ENCODE assay signal across 1 cellular context in the genomic region with DNA sequence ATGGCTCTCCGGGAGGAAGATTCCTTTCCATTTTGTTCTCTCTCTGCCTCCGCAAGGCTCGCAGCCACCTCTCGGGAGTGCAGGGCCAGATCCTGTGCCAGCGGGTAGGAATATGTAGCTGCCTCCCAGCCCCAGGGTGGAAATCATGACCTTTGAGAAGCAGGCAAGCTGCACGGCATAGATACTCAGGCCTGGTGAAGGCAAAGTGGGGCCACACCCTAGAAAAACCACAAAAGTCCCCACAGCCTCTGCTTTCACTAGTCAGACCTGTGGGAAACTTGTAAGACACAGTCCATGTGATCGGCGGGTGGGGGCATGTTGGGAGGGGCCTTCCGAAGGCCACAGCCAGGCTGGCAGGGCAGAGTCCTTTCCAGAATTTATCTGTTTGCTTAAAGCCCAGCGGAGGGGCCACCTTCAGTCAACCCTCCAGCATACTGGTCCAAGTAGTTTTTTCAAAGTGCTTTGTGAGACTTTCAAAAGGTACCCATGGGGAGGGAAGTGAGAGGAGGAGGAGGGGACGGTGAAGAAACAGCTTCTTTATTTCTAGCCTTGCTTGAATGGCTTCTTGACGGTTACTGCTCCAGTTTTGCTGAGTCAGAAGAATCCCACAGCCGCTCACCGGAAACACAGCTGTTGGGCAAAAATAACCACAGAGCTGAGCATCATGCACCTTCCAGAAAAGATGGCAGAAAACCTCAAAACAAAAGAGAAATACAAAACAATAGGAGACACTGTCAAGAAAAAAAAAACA.
A peak's percentile ranks its signal among the peaks of the same experiment; 100 is the strongest.
TF ChIP-seq lines count a peak whose summit lies in the region.

A gene (plus strand): TSS at position 52 of the 751 bp plus-strand sequence. CDS start 16,562 bp downstream, outside the sequence.

TF ChIP-seq in K562, 482 proteins besides CTCF, POLR2A, EP300 and RAD21 (continued from another document and continues in another):
- no peak for TF ChIP-seq SIN3A (IDR thresholded peaks at IDR 0.05; ENCODE audit: borderline replicate concordance in 2 of 2, control insufficient read depth in 1 of 2, low read depth in 2 of 2, low read length in 2 of 2)
- TF ChIP-seq HNRNPUL1 (IDR thresholded peaks at IDR 0.05; ENCODE audit: low read length), result no peak
- TF ChIP-seq, protein P1, sequence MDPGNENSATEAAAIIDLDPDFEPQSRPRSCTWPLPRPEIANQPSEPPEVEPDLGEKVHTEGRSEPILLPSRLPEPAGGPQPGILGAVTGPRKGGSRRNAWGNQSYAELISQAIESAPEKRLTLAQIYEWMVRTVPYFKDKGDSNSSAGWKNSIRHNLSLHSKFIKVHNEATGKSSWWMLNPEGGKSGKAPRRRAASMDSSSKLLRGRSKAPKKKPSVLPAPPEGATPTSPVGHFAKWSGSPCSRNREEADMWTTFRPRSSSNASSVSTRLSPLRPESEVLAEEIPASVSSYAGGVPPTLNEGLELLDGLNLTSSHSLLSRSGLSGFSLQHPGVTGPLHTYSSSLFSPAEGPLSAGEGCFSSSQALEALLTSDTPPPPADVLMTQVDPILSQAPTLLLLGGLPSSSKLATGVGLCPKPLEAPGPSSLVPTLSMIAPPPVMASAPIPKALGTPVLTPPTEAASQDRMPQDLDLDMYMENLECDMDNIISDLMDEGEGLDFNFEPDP (CRISPR knock-in tag; IDR thresholded peaks at IDR 0.05), result no peak
- TF ChIP-seq, protein P2, sequence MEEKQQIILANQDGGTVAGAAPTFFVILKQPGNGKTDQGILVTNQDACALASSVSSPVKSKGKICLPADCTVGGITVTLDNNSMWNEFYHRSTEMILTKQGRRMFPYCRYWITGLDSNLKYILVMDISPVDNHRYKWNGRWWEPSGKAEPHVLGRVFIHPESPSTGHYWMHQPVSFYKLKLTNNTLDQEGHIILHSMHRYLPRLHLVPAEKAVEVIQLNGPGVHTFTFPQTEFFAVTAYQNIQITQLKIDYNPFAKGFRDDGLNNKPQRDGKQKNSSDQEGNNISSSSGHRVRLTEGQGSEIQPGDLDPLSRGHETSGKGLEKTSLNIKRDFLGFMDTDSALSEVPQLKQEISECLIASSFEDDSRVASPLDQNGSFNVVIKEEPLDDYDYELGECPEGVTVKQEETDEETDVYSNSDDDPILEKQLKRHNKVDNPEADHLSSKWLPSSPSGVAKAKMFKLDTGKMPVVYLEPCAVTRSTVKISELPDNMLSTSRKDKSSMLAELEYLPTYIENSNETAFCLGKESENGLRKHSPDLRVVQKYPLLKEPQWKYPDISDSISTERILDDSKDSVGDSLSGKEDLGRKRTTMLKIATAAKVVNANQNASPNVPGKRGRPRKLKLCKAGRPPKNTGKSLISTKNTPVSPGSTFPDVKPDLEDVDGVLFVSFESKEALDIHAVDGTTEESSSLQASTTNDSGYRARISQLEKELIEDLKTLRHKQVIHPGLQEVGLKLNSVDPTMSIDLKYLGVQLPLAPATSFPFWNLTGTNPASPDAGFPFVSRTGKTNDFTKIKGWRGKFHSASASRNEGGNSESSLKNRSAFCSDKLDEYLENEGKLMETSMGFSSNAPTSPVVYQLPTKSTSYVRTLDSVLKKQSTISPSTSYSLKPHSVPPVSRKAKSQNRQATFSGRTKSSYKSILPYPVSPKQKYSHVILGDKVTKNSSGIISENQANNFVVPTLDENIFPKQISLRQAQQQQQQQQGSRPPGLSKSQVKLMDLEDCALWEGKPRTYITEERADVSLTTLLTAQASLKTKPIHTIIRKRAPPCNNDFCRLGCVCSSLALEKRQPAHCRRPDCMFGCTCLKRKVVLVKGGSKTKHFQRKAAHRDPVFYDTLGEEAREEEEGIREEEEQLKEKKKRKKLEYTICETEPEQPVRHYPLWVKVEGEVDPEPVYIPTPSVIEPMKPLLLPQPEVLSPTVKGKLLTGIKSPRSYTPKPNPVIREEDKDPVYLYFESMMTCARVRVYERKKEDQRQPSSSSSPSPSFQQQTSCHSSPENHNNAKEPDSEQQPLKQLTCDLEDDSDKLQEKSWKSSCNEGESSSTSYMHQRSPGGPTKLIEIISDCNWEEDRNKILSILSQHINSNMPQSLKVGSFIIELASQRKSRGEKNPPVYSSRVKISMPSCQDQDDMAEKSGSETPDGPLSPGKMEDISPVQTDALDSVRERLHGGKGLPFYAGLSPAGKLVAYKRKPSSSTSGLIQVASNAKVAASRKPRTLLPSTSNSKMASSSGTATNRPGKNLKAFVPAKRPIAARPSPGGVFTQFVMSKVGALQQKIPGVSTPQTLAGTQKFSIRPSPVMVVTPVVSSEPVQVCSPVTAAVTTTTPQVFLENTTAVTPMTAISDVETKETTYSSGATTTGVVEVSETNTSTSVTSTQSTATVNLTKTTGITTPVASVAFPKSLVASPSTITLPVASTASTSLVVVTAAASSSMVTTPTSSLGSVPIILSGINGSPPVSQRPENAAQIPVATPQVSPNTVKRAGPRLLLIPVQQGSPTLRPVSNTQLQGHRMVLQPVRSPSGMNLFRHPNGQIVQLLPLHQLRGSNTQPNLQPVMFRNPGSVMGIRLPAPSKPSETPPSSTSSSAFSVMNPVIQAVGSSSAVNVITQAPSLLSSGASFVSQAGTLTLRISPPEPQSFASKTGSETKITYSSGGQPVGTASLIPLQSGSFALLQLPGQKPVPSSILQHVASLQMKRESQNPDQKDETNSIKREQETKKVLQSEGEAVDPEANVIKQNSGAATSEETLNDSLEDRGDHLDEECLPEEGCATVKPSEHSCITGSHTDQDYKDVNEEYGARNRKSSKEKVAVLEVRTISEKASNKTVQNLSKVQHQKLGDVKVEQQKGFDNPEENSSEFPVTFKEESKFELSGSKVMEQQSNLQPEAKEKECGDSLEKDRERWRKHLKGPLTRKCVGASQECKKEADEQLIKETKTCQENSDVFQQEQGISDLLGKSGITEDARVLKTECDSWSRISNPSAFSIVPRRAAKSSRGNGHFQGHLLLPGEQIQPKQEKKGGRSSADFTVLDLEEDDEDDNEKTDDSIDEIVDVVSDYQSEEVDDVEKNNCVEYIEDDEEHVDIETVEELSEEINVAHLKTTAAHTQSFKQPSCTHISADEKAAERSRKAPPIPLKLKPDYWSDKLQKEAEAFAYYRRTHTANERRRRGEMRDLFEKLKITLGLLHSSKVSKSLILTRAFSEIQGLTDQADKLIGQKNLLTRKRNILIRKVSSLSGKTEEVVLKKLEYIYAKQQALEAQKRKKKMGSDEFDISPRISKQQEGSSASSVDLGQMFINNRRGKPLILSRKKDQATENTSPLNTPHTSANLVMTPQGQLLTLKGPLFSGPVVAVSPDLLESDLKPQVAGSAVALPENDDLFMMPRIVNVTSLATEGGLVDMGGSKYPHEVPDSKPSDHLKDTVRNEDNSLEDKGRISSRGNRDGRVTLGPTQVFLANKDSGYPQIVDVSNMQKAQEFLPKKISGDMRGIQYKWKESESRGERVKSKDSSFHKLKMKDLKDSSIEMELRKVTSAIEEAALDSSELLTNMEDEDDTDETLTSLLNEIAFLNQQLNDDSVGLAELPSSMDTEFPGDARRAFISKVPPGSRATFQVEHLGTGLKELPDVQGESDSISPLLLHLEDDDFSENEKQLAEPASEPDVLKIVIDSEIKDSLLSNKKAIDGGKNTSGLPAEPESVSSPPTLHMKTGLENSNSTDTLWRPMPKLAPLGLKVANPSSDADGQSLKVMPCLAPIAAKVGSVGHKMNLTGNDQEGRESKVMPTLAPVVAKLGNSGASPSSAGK (IDR thresholded peaks at IDR 0.05), result peak; percentile 67
- TF ChIP-seq PTBP1 (IDR thresholded peaks at IDR 0.05; ENCODE audit: low read depth, low read length), result no peak
- TF ChIP-seq ZNF384 (IDR thresholded peaks at IDR 0.05; ENCODE audit: low read depth, low read length), result peak; percentile 13; the same call in 1 of the 2 replicates
- TF ChIP-seq, protein P3, sequence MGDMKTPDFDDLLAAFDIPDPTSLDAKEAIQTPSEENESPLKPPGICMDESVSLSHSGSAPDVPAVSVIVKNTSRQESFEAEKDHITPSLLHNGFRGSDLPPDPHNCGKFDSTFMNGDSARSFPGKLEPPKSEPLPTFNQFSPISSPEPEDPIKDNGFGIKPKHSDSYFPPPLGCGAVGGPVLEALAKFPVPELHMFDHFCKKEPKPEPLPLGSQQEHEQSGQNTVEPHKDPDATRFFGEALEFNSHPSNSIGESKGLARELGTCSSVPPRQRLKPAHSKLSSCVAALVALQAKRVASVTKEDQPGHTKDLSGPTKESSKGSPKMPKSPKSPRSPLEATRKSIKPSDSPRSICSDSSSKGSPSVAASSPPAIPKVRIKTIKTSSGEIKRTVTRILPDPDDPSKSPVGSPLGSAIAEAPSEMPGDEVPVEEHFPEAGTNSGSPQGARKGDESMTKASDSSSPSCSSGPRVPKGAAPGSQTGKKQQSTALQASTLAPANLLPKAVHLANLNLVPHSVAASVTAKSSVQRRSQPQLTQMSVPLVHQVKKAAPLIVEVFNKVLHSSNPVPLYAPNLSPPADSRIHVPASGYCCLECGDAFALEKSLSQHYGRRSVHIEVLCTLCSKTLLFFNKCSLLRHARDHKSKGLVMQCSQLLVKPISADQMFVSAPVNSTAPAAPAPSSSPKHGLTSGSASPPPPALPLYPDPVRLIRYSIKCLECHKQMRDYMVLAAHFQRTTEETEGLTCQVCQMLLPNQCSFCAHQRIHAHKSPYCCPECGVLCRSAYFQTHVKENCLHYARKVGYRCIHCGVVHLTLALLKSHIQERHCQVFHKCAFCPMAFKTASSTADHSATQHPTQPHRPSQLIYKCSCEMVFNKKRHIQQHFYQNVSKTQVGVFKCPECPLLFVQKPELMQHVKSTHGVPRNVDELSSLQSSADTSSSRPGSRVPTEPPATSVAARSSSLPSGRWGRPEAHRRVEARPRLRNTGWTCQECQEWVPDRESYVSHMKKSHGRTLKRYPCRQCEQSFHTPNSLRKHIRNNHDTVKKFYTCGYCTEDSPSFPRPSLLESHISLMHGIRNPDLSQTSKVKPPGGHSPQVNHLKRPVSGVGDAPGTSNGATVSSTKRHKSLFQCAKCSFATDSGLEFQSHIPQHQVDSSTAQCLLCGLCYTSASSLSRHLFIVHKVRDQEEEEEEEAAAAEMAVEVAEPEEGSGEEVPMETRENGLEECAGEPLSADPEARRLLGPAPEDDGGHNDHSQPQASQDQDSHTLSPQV (IDR thresholded peaks at IDR 0.05), result peak; percentile 89
- no peak for TF ChIP-seq ILK (tag; IDR thresholded peaks at IDR 0.05; ENCODE audit: borderline replicate concordance, low read depth)
- TF ChIP-seq, protein P4, sequence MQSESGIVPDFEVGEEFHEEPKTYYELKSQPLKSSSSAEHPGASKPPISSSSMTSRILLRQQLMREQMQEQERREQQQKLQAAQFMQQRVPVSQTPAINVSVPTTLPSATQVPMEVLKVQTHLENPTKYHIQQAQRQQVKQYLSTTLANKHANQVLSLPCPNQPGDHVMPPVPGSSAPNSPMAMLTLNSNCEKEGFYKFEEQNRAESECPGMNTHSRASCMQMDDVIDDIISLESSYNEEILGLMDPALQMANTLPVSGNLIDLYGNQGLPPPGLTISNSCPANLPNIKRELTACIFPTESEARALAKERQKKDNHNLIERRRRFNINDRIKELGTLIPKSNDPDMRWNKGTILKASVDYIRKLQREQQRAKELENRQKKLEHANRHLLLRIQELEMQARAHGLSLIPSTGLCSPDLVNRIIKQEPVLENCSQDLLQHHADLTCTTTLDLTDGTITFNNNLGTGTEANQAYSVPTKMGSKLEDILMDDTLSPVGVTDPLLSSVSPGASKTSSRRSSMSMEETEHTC (IDR thresholded peaks at IDR 0.05), result peak; percentile 86
- TF ChIP-seq LEF1 (IDR thresholded peaks at IDR 0.05), result peak; percentile 88
- TF ChIP-seq, protein P5, sequence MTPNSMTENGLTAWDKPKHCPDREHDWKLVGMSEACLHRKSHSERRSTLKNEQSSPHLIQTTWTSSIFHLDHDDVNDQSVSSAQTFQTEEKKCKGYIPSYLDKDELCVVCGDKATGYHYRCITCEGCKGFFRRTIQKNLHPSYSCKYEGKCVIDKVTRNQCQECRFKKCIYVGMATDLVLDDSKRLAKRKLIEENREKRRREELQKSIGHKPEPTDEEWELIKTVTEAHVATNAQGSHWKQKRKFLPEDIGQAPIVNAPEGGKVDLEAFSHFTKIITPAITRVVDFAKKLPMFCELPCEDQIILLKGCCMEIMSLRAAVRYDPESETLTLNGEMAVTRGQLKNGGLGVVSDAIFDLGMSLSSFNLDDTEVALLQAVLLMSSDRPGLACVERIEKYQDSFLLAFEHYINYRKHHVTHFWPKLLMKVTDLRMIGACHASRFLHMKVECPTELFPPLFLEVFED (CRISPR knock-in tag; conservative IDR thresholded peaks at IDR 0.05), result no peak
- TF ChIP-seq, protein P6, sequence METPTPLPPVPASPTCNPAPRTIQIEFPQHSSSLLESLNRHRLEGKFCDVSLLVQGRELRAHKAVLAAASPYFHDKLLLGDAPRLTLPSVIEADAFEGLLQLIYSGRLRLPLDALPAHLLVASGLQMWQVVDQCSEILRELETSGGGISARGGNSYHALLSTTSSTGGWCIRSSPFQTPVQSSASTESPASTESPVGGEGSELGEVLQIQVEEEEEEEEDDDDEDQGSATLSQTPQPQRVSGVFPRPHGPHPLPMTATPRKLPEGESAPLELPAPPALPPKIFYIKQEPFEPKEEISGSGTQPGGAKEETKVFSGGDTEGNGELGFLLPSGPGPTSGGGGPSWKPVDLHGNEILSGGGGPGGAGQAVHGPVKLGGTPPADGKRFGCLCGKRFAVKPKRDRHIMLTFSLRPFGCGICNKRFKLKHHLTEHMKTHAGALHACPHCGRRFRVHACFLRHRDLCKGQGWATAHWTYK (CRISPR knock-in tag; IDR thresholded peaks at IDR 0.05), result no peak; the same call in 1 of the 2 replicates
- TF ChIP-seq ZNF785 (CRISPR knock-in tag; IDR thresholded peaks at IDR 0.05), result no peak
- TF ChIP-seq ZC3H4 (CRISPR knock-in tag; IDR thresholded peaks at IDR 0.05; ENCODE audit: borderline replicate concordance), result no peak
- TF ChIP-seq BMI1 (IDR thresholded peaks at IDR 0.05; ENCODE audit: low read length), result no peak
- TF ChIP-seq RBM14 (IDR thresholded peaks at IDR 0.05; ENCODE audit: borderline replicate concordance, insufficient read depth, low read depth, low read length), result no peak
- TF ChIP-seq ZNF146 (CRISPR knock-in tag; IDR thresholded peaks at IDR 0.05; ENCODE audit: unreplicated experiment), result no peak
- TF ChIP-seq HEY1 (CRISPR knock-in tag; IDR thresholded peaks at IDR 0.05; ENCODE audit: borderline replicate concordance), result no peak; the same call in 1 of the 2 replicates
- TF ChIP-seq, protein P7, sequence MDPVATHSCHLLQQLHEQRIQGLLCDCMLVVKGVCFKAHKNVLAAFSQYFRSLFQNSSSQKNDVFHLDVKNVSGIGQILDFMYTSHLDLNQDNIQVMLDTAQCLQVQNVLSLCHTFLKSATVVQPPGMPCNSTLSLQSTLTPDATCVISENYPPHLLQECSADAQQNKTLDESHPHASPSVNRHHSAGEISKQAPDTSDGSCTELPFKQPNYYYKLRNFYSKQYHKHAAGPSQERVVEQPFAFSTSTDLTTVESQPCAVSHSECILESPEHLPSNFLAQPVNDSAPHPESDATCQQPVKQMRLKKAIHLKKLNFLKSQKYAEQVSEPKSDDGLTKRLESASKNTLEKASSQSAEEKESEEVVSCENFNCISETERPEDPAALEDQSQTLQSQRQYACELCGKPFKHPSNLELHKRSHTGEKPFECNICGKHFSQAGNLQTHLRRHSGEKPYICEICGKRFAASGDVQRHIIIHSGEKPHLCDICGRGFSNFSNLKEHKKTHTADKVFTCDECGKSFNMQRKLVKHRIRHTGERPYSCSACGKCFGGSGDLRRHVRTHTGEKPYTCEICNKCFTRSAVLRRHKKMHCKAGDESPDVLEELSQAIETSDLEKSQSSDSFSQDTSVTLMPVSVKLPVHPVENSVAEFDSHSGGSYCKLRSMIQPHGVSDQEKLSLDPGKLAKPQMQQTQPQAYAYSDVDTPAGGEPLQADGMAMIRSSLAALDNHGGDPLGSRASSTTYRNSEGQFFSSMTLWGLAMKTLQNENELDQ (CRISPR knock-in tag; IDR thresholded peaks at IDR 0.05; ENCODE audit: borderline replicate concordance), result no peak
- no peak for TF ChIP-seq ZFP30 (CRISPR knock-in tag; IDR thresholded peaks at IDR 0.05; ENCODE audit: borderline replicate concordance)
- peak; percentile 87 for TF ChIP-seq PML (IDR thresholded peaks at IDR 0.05; ENCODE audit: low read length)
